Comparison of ENCODE assay signal across 33 cellular contexts in genomic region chr5:1335540-1336095, GRCh38. TPM values are rescaled to one million over a fixed set of nuclear protein-coding genes. Genes with fewer than 3 reads are reported as not detected.
A peak's percentile ranks its signal among the peaks of the same experiment; 100 is the strongest.
DNase-seq lines count a peak whose midpoint lies in the region; ATAC-seq and TF ChIP-seq lines count a peak whose summit lies in the region.
"Had no signal": no experiment of that assay in that cellular context is flagged by ENCODE, and none has a peak within 500 bp of the region (broad histone marks: within the 10 kb centered on the region; RNA-seq: fewer than 3 reads in every experiment).

No MANE protein-coding gene starts in this region.

- CTCF ChIA-PET in CD4-positive, alpha-beta T cell (lab: Charles Lee), result no interaction called here
- CTCF ChIA-PET in naive thymus-derived CD4-positive, alpha-beta T cell (lab: Charles Lee), result interaction anchor here (0.6 to 1.3 kb wide), 2 partner anchors 168 to 218 kb away, joined by 3 to 6 read pairs; no protein-coding TSS in a partner anchor

- H3K27me3 ChIP-seq in CD4-positive, alpha-beta T cell (ENCODE audit: control insufficient read depth, insufficient read depth, low read length), result no peaks in the 10 kb centered on the region
- H3K27me3 ChIP-seq in MM.1S (replicated peaks; ENCODE audit: insufficient read depth, low read length), result no peaks in the 10 kb centered on the region
- no peaks in the 10 kb centered on the region for H3K27me3 ChIP-seq in naive thymus-derived CD4-positive, alpha-beta T cell (ENCODE audit: control insufficient read depth in 2 of 2, insufficient read depth in 2 of 2, low read length in 2 of 2)
- H3K27me3 ChIP-seq: body of pancreas, dorsolateral prefrontal cortex, upper lobe of left lung had no signal

- POLR2A ChIA-PET in CD4-positive, alpha-beta T cell (lab: Charles Lee), result interaction anchor here (3.2 kb wide), 1 partner anchor 19 kb away, joined by 22 read pairs; no protein-coding TSS in a partner anchor
- POLR2A ChIA-PET in naive thymus-derived CD4-positive, alpha-beta T cell (lab: Charles Lee), result interaction anchor here (0.9 kb wide), 1 partner anchor 17 kb away, joined by 3 read pairs; no protein-coding TSS in a partner anchor

- peaks cover 72% of the 10 kb centered on the region for H3F3A ChIP-seq in MM.1S (ENCODE audit: insufficient read depth, low read length)

- H3K4me1 ChIP-seq in MM.1S (ENCODE audit: low read length), result peaks cover 63% of the 10 kb centered on the region
- peaks cover 0 to 6% of the 10 kb centered on the region in 2 donors for H3K4me1 ChIP-seq in naive thymus-derived CD4-positive, alpha-beta T cell (ENCODE audit: control insufficient read depth in 2 of 2, insufficient read depth in 2 of 2, low read length in 2 of 2)
- H3K4me1 ChIP-seq: body of pancreas, HAP-1, prostate gland had no signal

- TF ChIP-seq CTCF in CD4-positive, alpha-beta T cell (IDR thresholded peaks at IDR 0.05), result no peak
- TF ChIP-seq CTCF in MM.1S (IDR thresholded peaks at IDR 0.05; ENCODE audit: low read length), result no peak

- H3K9ac ChIP-seq in MM.1S (ENCODE audit: low read length), result peak overlapping the region; percentile 36

- H3K79me2 ChIP-seq in MM.1S (ENCODE audit: low read length), result peaks cover 100% of the 10 kb centered on the region

- H3K27ac Mint-ChIP-seq in CD4-positive, alpha-beta T cell, result peak overlapping the region; percentile 63
- peak overlapping the region; percentile 25 for H3K27ac Mint-ChIP-seq in dendritic cell treated with granulocyte-macrophage colony-stimulating factor and Interleukin-4, amounts not matched to agents 40 ng/mL and 50 ng/mL, for 4 days
- peak overlapping the region in 5 of 9 donors; percentile 28 to 82 (median 78) for H3K27ac Mint-ChIP-seq in naive thymus-derived CD4-positive, alpha-beta T cell
- H3K27ac Mint-ChIP-seq: activated T-cell treated with anti-CD3 and anti-CD28 coated beads, Interleukin-2, amount 50 U/mL, for 72 hours had no signal

- DNase-seq in CD4-positive, alpha-beta T cell, result no peak
- DNase-seq in MM.1S (no peak), EL (no peak), sciatic nerve (ENCODE audit: low spot score) (no peak), HuH-7.5 (ENCODE audit: low spot score) (no peak), NCI-H2081 (lab: John Stamatoyannopoulos, UW) (no peak)
- DNase-seq in naive thymus-derived CD4-positive, alpha-beta T cell, result no peak
- DNase-seq: ACHN; activated CD4-positive, alpha-beta T cell treated with anti-CD3 and anti-CD28 coated beads, Interleukin-2, amount 50 U/mL, for 48 hours; activated naive CD4-positive, alpha-beta T cell treated with Interleukin-2 at 50 U/mL for 16 hours; activated T-cell treated with anti-CD3 and anti-CD28 coated beads, Interleukin-2, amount 50 U/mL, for 72 hours; body of pancreas; cerebellar nuclear complex; DMS153; dorsolateral prefrontal cortex; hypothalamus; NCI-H1436 treated with DMSO at 0.1 percent for 48 hours; NCI-H2107; NCI-H446; NCI-H748 treated with DMSO at 0.1 percent for 48 hours; nucleus accumbens; stimulated activated CD4-positive, alpha-beta T cell treated with anti-CD3 and anti-CD28 coated beads, Interleukin-15, amount 100 ng/mL, for 24 hours; stimulated activated CD4-positive, alpha-beta T cell treated with anti-CD3 and anti-CD28 coated beads, Interleukin-4, amount 100 ng/mL, for 4 hours; substantia nigra; T-helper 1 cell; upper lobe of left lung had no signal

- no peaks in the 10 kb centered on the region for H3K9me3 Mint-ChIP-seq in CD4-positive, alpha-beta T cell
- H3K9me3 Mint-ChIP-seq in dendritic cell treated with granulocyte-macrophage colony-stimulating factor and Interleukin-4, amounts not matched to agents 40 ng/mL and 50 ng/mL, for 4 days, result no peaks in the 10 kb centered on the region
- H3K9me3 Mint-ChIP-seq in naive thymus-derived CD4-positive, alpha-beta T cell, result no peaks in the 10 kb centered on the region
- H3K9me3 Mint-ChIP-seq: activated T-cell treated with anti-CD3 and anti-CD28 coated beads, Interleukin-2, amount 50 U/mL, for 72 hours had no signal

- peak overlapping the region; percentile 23; the same call in 1 of the 2 replicates for H3K4me2 ChIP-seq in MM.1S (ENCODE audit: low read depth, low read length)

- intact Hi-C loops in CD4-positive, alpha-beta T cell (cut with DNase I, micrococcal nuclease), result no loop called here
- intact Hi-C loops in dendritic cell treated with granulocyte-macrophage colony-stimulating factor and Interleukin-4, amounts not matched to agents 40 ng/mL and 50 ng/mL, for 4 days (cut with micrococcal nuclease), result no loop called here
- intact Hi-C loops in naive thymus-derived CD4-positive, alpha-beta T cell (cut with micrococcal nuclease), result no loop called here
- intact Hi-C loops in sciatic nerve (cut with DNase I), result no loop called here

- no peaks in the 10 kb centered on the region for H3K27me3 Mint-ChIP-seq in CD4-positive, alpha-beta T cell
- no peaks in the 10 kb centered on the region for H3K27me3 Mint-ChIP-seq in dendritic cell treated with granulocyte-macrophage colony-stimulating factor and Interleukin-4, amounts not matched to agents 40 ng/mL and 50 ng/mL, for 4 days
- H3K27me3 Mint-ChIP-seq in naive thymus-derived CD4-positive, alpha-beta T cell, result no peaks in the 10 kb centered on the region
- H3K27me3 Mint-ChIP-seq: B cell had no signal

- peaks cover 77% of the 10 kb centered on the region for H3K36me3 ChIP-seq in MM.1S (replicated peaks; ENCODE audit: insufficient read depth, low read length)
- H3K36me3 ChIP-seq in naive thymus-derived CD4-positive, alpha-beta T cell (ENCODE audit: control insufficient read depth in 2 of 3, insufficient read depth in 3 of 3, low read length in 3 of 3), result peaks cover 21 to 97% (median 40%) of the 10 kb centered on the region in 3 experiments

- H2AFZ ChIP-seq in MM.1S (ENCODE audit: low read length), result no peak overlapping the region

- peaks cover 83% of the 10 kb centered on the region for H3K36me3 Mint-ChIP-seq in CD4-positive, alpha-beta T cell (ENCODE audit: low read depth)
- peaks cover 90% of the 10 kb centered on the region for H3K36me3 Mint-ChIP-seq in dendritic cell treated with granulocyte-macrophage colony-stimulating factor and Interleukin-4, amounts not matched to agents 40 ng/mL and 50 ng/mL, for 4 days (ENCODE audit: low read depth)
- H3K36me3 Mint-ChIP-seq in naive thymus-derived CD4-positive, alpha-beta T cell, result peaks cover 3 to 38% (median 12%) of the 10 kb centered on the region in 5 donors

- H4K20me1 ChIP-seq in MM.1S (ENCODE audit: insufficient read depth, low read length), result peaks cover 17% of the 10 kb centered on the region

- no peak overlapping the region for H3K27ac ChIP-seq in CD4-positive, alpha-beta T cell (ENCODE audit: low read depth, low read length)
- H3K27ac ChIP-seq in MM.1S (ENCODE audit: low read length), result peak overlapping the region; percentile 90
- H3K27ac ChIP-seq in naive thymus-derived CD4-positive, alpha-beta T cell (ENCODE audit: low read depth, low read length), result no peak overlapping the region
- H3K27ac ChIP-seq: body of pancreas, dorsolateral prefrontal cortex, prostate gland, upper lobe of left lung had no signal

- H3K9me2 ChIP-seq in MM.1S (replicated peaks; ENCODE audit: insufficient read depth, low read length), result no peaks in the 10 kb centered on the region

- ATAC-seq in CD4-positive, alpha-beta T cell (ENCODE audit: poor library complexity), result no peak
- peak; percentile 18 for ATAC-seq in naive thymus-derived CD4-positive, alpha-beta T cell
- ATAC-seq in sciatic nerve, result no peak
- ATAC-seq: activated T-cell treated with anti-CD3 and anti-CD28 coated beads, Interleukin-2, amount 50 U/mL, for 72 hours; body of pancreas; left lobe of liver had no signal

- no peak overlapping the region for H3K4me3 ChIP-seq in MM.1S (ENCODE audit: low read length)
- H3K4me3 ChIP-seq in naive thymus-derived CD4-positive, alpha-beta T cell (ENCODE audit: low read length), result no peak overlapping the region
- H3K4me3 ChIP-seq: body of pancreas, dorsolateral prefrontal cortex, HAP-1, prostate gland, upper lobe of left lung had no signal

- H3K4me3 Mint-ChIP-seq in CD4-positive, alpha-beta T cell, result no peak overlapping the region
- H3K4me3 Mint-ChIP-seq in dendritic cell treated with granulocyte-macrophage colony-stimulating factor and Interleukin-4, amounts not matched to agents 40 ng/mL and 50 ng/mL, for 4 days, result no peak overlapping the region
- peak overlapping the region in 3 of 10 donors; percentile 50 to 58 (median 54) for H3K4me3 Mint-ChIP-seq in naive thymus-derived CD4-positive, alpha-beta T cell
- H3K4me3 Mint-ChIP-seq: activated T-cell treated with anti-CD3 and anti-CD28 coated beads, Interleukin-2, amount 50 U/mL, for 72 hours; B cell had no signal

- no peaks in the 10 kb centered on the region for H3K9me3 ChIP-seq in CD4-positive, alpha-beta T cell (ENCODE audit: control insufficient read depth, low read length)
- no peaks in the 10 kb centered on the region for H3K9me3 ChIP-seq in MM.1S (replicated peaks; ENCODE audit: insufficient read depth, low read length)
- no peaks in the 10 kb centered on the region for H3K9me3 ChIP-seq in naive thymus-derived CD4-positive, alpha-beta T cell (ENCODE audit: control insufficient read depth in 2 of 3, low read length in 3 of 3)
- H3K9me3 ChIP-seq: body of pancreas, HAP-1, prostate gland, upper lobe of left lung had no signal

- H3K4me1 Mint-ChIP-seq in CD4-positive, alpha-beta T cell (ENCODE audit: low read depth), result peaks cover 21% of the 10 kb centered on the region
- H3K4me1 Mint-ChIP-seq in dendritic cell treated with granulocyte-macrophage colony-stimulating factor and Interleukin-4, amounts not matched to agents 40 ng/mL and 50 ng/mL, for 4 days (ENCODE audit: low read depth), result no peaks in the 10 kb centered on the region
- H3K4me1 Mint-ChIP-seq in naive thymus-derived CD4-positive, alpha-beta T cell, result peaks cover 9 to 24% (median 17%) of the 10 kb centered on the region in 7 donors

RNA-seq across cellular contexts. Expression of gene CLPTM1L, which starts 9.3 kb away (rescaled TPM):
- 10 to 100 TPM; 47.2 to 47.4 TPM for total RNA-seq in CD4-positive, alpha-beta T cell
- total RNA-seq in naive thymus-derived CD4-positive, alpha-beta T cell, result 100 to 1,000 TPM in 1 of 5 experiments, 10 to 100 TPM in 4; 64.9 to 104 (median 71.9) TPM
- 10 to 100 TPM; 27.7 to 49.3 TPM for polyA plus RNA-seq in naive thymus-derived CD4-positive, alpha-beta T cell
- total RNA-seq in sciatic nerve, result 56.3 TPM

RNA-seq across cellular contexts. Expression of gene TERT, which starts 40.8 kb away (rescaled TPM):
- total RNA-seq in CD4-positive, alpha-beta T cell, result under 1 TPM; 0.55 to 0.84 TPM
- 1 to 10 TPM in 3 of 5 experiments, under 1 TPM in 2; 0.13 to 3.3 (median 1.8) TPM for total RNA-seq in naive thymus-derived CD4-positive, alpha-beta T cell
- under 1 TPM in 1 of 2 donors, not detected in 1; 0.23 TPM for polyA plus RNA-seq in naive thymus-derived CD4-positive, alpha-beta T cell
- total RNA-seq in sciatic nerve, result 0.85 TPM
- total RNA-seq: body of pancreas, fibroblast of lung, mesenteric fat pad had no signal
- polyA plus RNA-seq: fibroblast of lung had no signal

Comparison
In these comparisons a context has a peak if more than half of its experiments do, and no peak if none do; other contexts are left out.
1. H3K27ac Mint-ChIP-seq: peak in every context shown above with its lines; median percentile 78 in naive thymus-derived CD4-positive, alpha-beta T cell; 63 in CD4-positive, alpha-beta T cell; 25 in dendritic cell treated with granulocyte-macrophage colony-stimulating factor and Interleukin-4, amounts not matched to agents 40 ng/mL and 50 ng/mL, for 4 days.